Comparison of ENCODE assay signal across 9 cellular contexts in the genomic region with DNA sequence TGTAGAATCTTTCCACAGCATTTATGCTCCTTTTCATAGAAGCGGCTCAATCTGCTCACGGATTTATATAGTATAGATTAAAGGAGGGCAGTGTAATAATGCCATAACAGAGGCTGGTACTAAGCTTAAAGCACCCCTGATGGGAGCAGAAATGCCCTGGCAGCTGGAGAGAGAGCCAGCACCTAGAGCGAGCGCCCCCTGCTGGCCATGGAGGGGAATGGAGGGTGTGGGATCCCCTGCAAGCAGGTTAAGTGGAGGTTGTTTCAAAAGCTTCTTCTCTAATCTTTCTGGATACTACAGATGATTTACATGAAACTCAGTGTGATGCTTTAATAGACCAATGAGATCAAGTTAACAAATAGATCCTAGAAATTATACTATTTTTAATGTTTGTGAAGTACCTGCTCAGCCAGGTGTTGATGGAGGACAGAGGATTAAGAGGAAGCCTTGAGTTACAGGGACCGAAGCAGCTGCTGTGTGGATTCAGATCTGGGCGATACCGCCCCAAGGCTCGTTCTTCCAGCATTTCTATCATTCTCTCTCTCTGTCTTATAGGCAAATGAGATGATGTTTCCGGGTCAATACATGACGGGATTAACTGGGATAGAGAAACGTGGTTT.
A peak's percentile ranks its signal among the peaks of the same experiment; 100 is the strongest.
DNase-seq lines count a peak whose midpoint lies in the region; ATAC-seq and TF ChIP-seq lines count a peak whose summit lies in the region.
"Had no signal": no experiment of that assay in that cellular context is flagged by ENCODE, and none has a peak within 500 bp of the region (broad histone marks: within the 10 kb centered on the region; RNA-seq: fewer than 3 reads in every experiment).

No MANE protein-coding gene starts in this region.

- no peak overlapping the region for H3K27ac Mint-ChIP-seq in CD4-positive, alpha-beta T cell
- no peak overlapping the region for H3K27ac Mint-ChIP-seq in progenitor cell of endocrine pancreas
- H3K27ac Mint-ChIP-seq: IgD-negative memory B cell had no signal

- no peaks in the 10 kb centered on the region for H3K27me3 Mint-ChIP-seq in CD4-positive, alpha-beta T cell
- H3K27me3 Mint-ChIP-seq in progenitor cell of endocrine pancreas, result peaks cover 44% of the 10 kb centered on the region
- H3K27me3 Mint-ChIP-seq: IgD-negative memory B cell had no signal

- H3K27me3 ChIP-seq in CD4-positive, alpha-beta T cell (ENCODE audit: control insufficient read depth, insufficient read depth, low read length), result no peaks in the 10 kb centered on the region

- POLR2A ChIA-PET in CD4-positive, alpha-beta T cell (lab: Charles Lee), result interaction anchor here (1.7 kb wide), 1 partner anchor 12 kb away, joined by 4 read pairs; no protein-coding TSS in a partner anchor

- H3K4me1 Mint-ChIP-seq in CD4-positive, alpha-beta T cell (ENCODE audit: low read depth), result peaks cover 4% of the 10 kb centered on the region
- H3K4me1 Mint-ChIP-seq in progenitor cell of endocrine pancreas (ENCODE audit: low read depth), result no peaks in the 10 kb centered on the region

- H3K36me3 Mint-ChIP-seq in CD4-positive, alpha-beta T cell (ENCODE audit: low read depth), result no peaks in the 10 kb centered on the region
- no peaks in the 10 kb centered on the region for H3K36me3 Mint-ChIP-seq in progenitor cell of endocrine pancreas (ENCODE audit: insufficient read depth)

- intact Hi-C loops in CD4-positive, alpha-beta T cell (cut with DNase I, micrococcal nuclease), result loop anchor here in 1 of 2 experiments (5.0 kb wide), 1 partner anchor 680 kb away; no protein-coding TSS in a partner anchor

- H3K9me3 Mint-ChIP-seq in CD4-positive, alpha-beta T cell, result no peaks in the 10 kb centered on the region
- no peaks in the 10 kb centered on the region for H3K9me3 Mint-ChIP-seq in progenitor cell of endocrine pancreas (ENCODE audit: low read depth)

- peak in 9 of 10 experiments; percentile 17 to 61 (median 26) for DNase-seq in CD4-positive, alpha-beta T cell
- DNase-seq in NCI-H82 treated with DMSO at 0.1 percent for 48 hours (lab: John Stamatoyannopoulos, UW; ENCODE audit: unreplicated experiment) (peak; percentile 11), activated T-cell treated with anti-CD3 and anti-CD28 coated beads for 48 hours (ENCODE audit: low read depth) (peak; percentile 50), fibroblast of peridontal ligament (ENCODE audit: extremely low read depth) (peak; percentile 26), progenitor cell of endocrine pancreas (ENCODE audit: low spot score, unreplicated experiment) (peak; percentile 51), EL (no peak)

- CTCF ChIA-PET in CD4-positive, alpha-beta T cell (lab: Charles Lee), result interaction anchor here (1.9 to 2.6 kb wide), 2 partner anchors 37 to 41 kb away, joined by 4 to 6 read pairs; no protein-coding TSS in a partner anchor

- no peak overlapping the region for H3K4me3 Mint-ChIP-seq in CD4-positive, alpha-beta T cell
- H3K4me3 Mint-ChIP-seq in progenitor cell of endocrine pancreas (ENCODE audit: low read depth), result no peak overlapping the region

- TF ChIP-seq CTCF in CD4-positive, alpha-beta T cell (IDR thresholded peaks at IDR 0.05), result peak; percentile 91
- peak; percentile 93 for TF ChIP-seq CTCF in progenitor cell of endocrine pancreas (IDR thresholded peaks at IDR 0.05; ENCODE audit: unreplicated experiment)

- ATAC-seq in CD4-positive, alpha-beta T cell (ENCODE audit: poor library complexity), result peak; percentile 44
- ATAC-seq in GM21390 (IDR thresholded peaks at IDR 0.05; ENCODE audit: unreplicated experiment), result peak; percentile 81
- ATAC-seq in GM19452 (IDR thresholded peaks at IDR 0.05; ENCODE audit: unreplicated experiment), result no peak

- no peak overlapping the region for H3K27ac ChIP-seq in CD4-positive, alpha-beta T cell (ENCODE audit: low read depth, low read length)

- H3K9me3 ChIP-seq in CD4-positive, alpha-beta T cell (ENCODE audit: control insufficient read depth, low read length), result no peaks in the 10 kb centered on the region
